ENCODE assay signal across 26 cellular contexts in the genomic region with DNA sequence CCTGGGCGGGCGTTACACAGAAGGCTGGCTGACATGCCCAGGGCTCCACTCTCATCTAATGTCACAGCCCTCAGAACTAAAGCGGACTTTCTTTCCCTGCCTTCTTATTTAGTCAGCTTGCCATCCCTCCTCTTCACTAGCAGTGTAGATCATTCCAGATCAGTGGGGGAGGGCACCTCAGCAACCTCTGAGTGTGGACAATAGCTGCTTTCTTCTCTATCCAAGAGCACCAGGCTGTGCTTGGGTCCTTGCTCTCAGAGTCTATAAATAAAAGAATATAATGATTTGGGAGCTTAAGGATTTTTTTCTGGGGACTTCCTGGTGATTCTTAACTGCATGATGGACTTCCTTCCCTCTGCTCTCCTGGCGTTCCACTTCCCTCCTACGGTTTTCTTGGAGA. TPM values are rescaled to one million over a fixed set of nuclear protein-coding genes. Genes with fewer than 3 reads are reported as not detected.
DNase-seq lines count a peak whose midpoint lies in the region; ATAC-seq and TF ChIP-seq lines count a peak whose summit lies in the region.
"Had no signal": no experiment of that assay in that cellular context is flagged by ENCODE, and none has a peak within 500 bp of the region (broad histone marks: within the 10 kb centered on the region; RNA-seq: fewer than 3 reads in every experiment).

No MANE protein-coding gene starts in this region.

- no peaks in the 10 kb centered on the region for H3K9me3 Mint-ChIP-seq in activated CD4-positive, alpha-beta memory T cell treated with anti-CD3 and anti-CD28 coated beads, Interleukin-2, amount 10 ng/mL, durations not matched to agents 7 days and 5 days
- H3K9me3 Mint-ChIP-seq: CD8-positive, alpha-beta T cell; endodermal cell had no signal

- H3K27me3 ChIP-seq in osteoblast (ENCODE audit: insufficient read depth, low read length) (no peaks in the 10 kb centered on the region), MG63 (no peaks in the 10 kb centered on the region)
- H3K27me3 ChIP-seq: body of pancreas, colonic mucosa, tibial artery had no signal

- H3K4me1 Mint-ChIP-seq in activated CD4-positive, alpha-beta memory T cell treated with anti-CD3 and anti-CD28 coated beads, Interleukin-2, amount 10 ng/mL, durations not matched to agents 7 days and 5 days, result peaks cover 19% of the 10 kb centered on the region

- peaks cover 12% of the 10 kb centered on the region for H3K79me2 ChIP-seq in osteoblast (ENCODE audit: insufficient read depth, low read length)
- H3K79me2 ChIP-seq: parathyroid adenoma had no signal

- no peaks in the 10 kb centered on the region for H3K9me3 ChIP-seq in osteoblast (ENCODE audit: low read depth, low read length)
- no peaks in the 10 kb centered on the region for H3K9me3 ChIP-seq in MG63
- H3K9me3 ChIP-seq: body of pancreas, colonic mucosa, tibial artery had no signal

- POLR2A ChIA-PET in activated CD4-positive, alpha-beta memory T cell treated with anti-CD3 and anti-CD28 coated beads, Interleukin-2, amount 10 ng/mL, durations not matched to agents 7 days and 5 days (lab: Charles Lee), result interaction anchor here (1.2 to 6.7 kb wide), 5 partner anchors 14 to 63 kb away, joined by 4 to 121 read pairs (median 4); a partner anchor contains a TSS

- H3K4me3 Mint-ChIP-seq in activated CD4-positive, alpha-beta memory T cell treated with anti-CD3 and anti-CD28 coated beads, Interleukin-2, amount 10 ng/mL, durations not matched to agents 7 days and 5 days, result no peak overlapping the region
- H3K4me3 Mint-ChIP-seq: CD8-positive, alpha-beta T cell; endodermal cell; naive thymus-derived CD4-positive, alpha-beta T cell had no signal

- H2AFZ ChIP-seq in osteoblast (ENCODE audit: low read length), result no peak overlapping the region
- H2AFZ ChIP-seq: parathyroid adenoma had no signal

- no peak overlapping the region for H3K27ac ChIP-seq in osteoblast (ENCODE audit: low read depth, low read length)
- H3K27ac ChIP-seq: colonic mucosa, parathyroid adenoma, tibial artery had no signal

- DNase-seq in CD1c-positive myeloid dendritic cell (ENCODE audit: extremely low spot score), result peak; percentile 64
- DNase-seq in activated CD4-positive, alpha-beta memory T cell treated with anti-CD3 and anti-CD28 coated beads, Interleukin-2, amount 10 ng/mL, durations not matched to agents 7 days and 5 days, result no peak
- DNase-seq in foreskin melanocyte, result peak; percentile 84
- peak; percentile 23 for DNase-seq in osteoblast (ENCODE audit: insufficient read length, low spot score, missing footprints)
- DNase-seq in MG63, result no peak
- DNase-seq in NCI-H2227 (lab: John Stamatoyannopoulos, UW; ENCODE audit: unreplicated experiment), result no peak
- DNase-seq: activated CD4-positive, alpha-beta T cell treated with anti-CD3 and anti-CD28 coated beads, Interleukin-2, amount 50 U/mL, for 4 hours; activated naive CD4-positive, alpha-beta T cell treated with anti-CD3 and anti-CD28 coated beads, Interleukin-2, amount 50 U/mL, for 16 hours; body of pancreas; CD8-positive, alpha-beta T cell; colonic mucosa; endodermal cell; GDM1; HCEC 1CT; left cardiac atrium; mesenchymal stem cell; naive thymus-derived CD4-positive, alpha-beta T cell; NCI-H1436 treated with DMSO at 0.1 percent for 48 hours; NCI-H526 treated with DMSO at 0.1 percent for 48 hours; RPMI8226; T-helper 9 cell; tibial artery had no signal

- ATAC-seq in GM19397 (IDR thresholded peaks at IDR 0.05; ENCODE audit: unreplicated experiment) (no peak), GM19035 (IDR thresholded peaks at IDR 0.05; ENCODE audit: unreplicated experiment) (no peak)
- ATAC-seq: body of pancreas; CD8-positive, alpha-beta T cell; left cardiac atrium; naive thymus-derived CD4-positive, alpha-beta T cell; SK-N-SH treated with all-trans-retinoic acid at 6 μM for 48 hours had no signal

- H3K36me3 ChIP-seq in osteoblast (ENCODE audit: insufficient read depth, low read length) (peaks cover 46% of the 10 kb centered on the region), MG63 (peaks cover 26% of the 10 kb centered on the region)

- TF ChIP-seq CTCF in osteoblast (IDR thresholded peaks at IDR 0.05; ENCODE audit: extremely low read depth, low read depth, low read length), result no peak

- H3K27me3 Mint-ChIP-seq in activated CD4-positive, alpha-beta memory T cell treated with anti-CD3 and anti-CD28 coated beads, Interleukin-2, amount 10 ng/mL, durations not matched to agents 7 days and 5 days, result no peaks in the 10 kb centered on the region
- H3K27me3 Mint-ChIP-seq: naive thymus-derived CD4-positive, alpha-beta T cell had no signal

- CTCF ChIA-PET in activated CD4-positive, alpha-beta memory T cell treated with anti-CD3 and anti-CD28 coated beads, Interleukin-2, amount 10 ng/mL, durations not matched to agents 7 days and 5 days (lab: Charles Lee), result interaction anchor here (0.9 to 1.2 kb wide), 2 partner anchors 15 to 25 kb away, joined by 3 to 4 read pairs; a partner anchor contains a TSS

- H3K4me3 ChIP-seq in osteoblast (ENCODE audit: insufficient read depth, low read length) (no peak overlapping the region), MG63 (no peak overlapping the region)
- H3K4me3 ChIP-seq: body of pancreas, colonic mucosa, tibial artery had no signal

- H4K20me1 ChIP-seq in osteoblast (ENCODE audit: insufficient read depth, low read length), result no peaks in the 10 kb centered on the region

- H3K36me3 Mint-ChIP-seq in activated CD4-positive, alpha-beta memory T cell treated with anti-CD3 and anti-CD28 coated beads, Interleukin-2, amount 10 ng/mL, durations not matched to agents 7 days and 5 days (ENCODE audit: low read depth), result peaks cover 45% of the 10 kb centered on the region

- peak overlapping the region; percentile 10 for H3K27ac Mint-ChIP-seq in activated CD4-positive, alpha-beta memory T cell treated with anti-CD3 and anti-CD28 coated beads, Interleukin-2, amount 10 ng/mL, durations not matched to agents 7 days and 5 days
- H3K27ac Mint-ChIP-seq: endodermal cell had no signal

- H3K4me2 ChIP-seq in osteoblast (ENCODE audit: insufficient read depth, low read length), result no peak overlapping the region

- peaks cover 11% of the 10 kb centered on the region for H3K4me1 ChIP-seq in osteoblast (ENCODE audit: insufficient read depth, low read length)

RNA-seq across cellular contexts. Expression of a gene that starts 3.0 kb away (rescaled TPM):
- total RNA-seq in activated CD4-positive, alpha-beta memory T cell treated with anti-CD3 and anti-CD28 coated beads, Interleukin-2, amount 10 ng/mL, durations not matched to agents 7 days and 5 days, result 10 to 100 TPM; 17.3 to 18.8 TPM
- total RNA-seq in osteoblast, result 5.0 and 8.7 TPM in 2 replicates
- total RNA-seq in MG63 (2014; rRNA removed; shearing (Covaris generic); ENCODE audit: low replicate concordance), result 35.5 and 54.7 TPM in 2 replicates

RNA-seq across cellular contexts. Expression of a gene that starts 14.1 kb away (rescaled TPM):
- 10 to 100 TPM; 30.6 to 36.1 TPM for total RNA-seq in activated CD4-positive, alpha-beta memory T cell treated with anti-CD3 and anti-CD28 coated beads, Interleukin-2, amount 10 ng/mL, durations not matched to agents 7 days and 5 days
- 35.1 and 37.1 TPM in 2 replicates for total RNA-seq in osteoblast
- 9.1 and 14.2 TPM in 2 replicates for total RNA-seq in MG63 (2014; rRNA removed; shearing (Covaris generic); ENCODE audit: low replicate concordance)

RNA-seq across cellular contexts. Expression of a gene that starts 20.0 kb away (rescaled TPM):
- 10 to 100 TPM; 57.3 to 58.4 TPM for total RNA-seq in activated CD4-positive, alpha-beta memory T cell treated with anti-CD3 and anti-CD28 coated beads, Interleukin-2, amount 10 ng/mL, durations not matched to agents 7 days and 5 days
- 20.3 and 22.1 TPM in 2 replicates for total RNA-seq in osteoblast
- total RNA-seq in MG63 (2014; rRNA removed; shearing (Covaris generic); ENCODE audit: low replicate concordance), result 7.9 and 18.4 TPM in 2 replicates

RNA-seq across cellular contexts. Expression of a gene that starts 24.7 kb away (rescaled TPM):
- total RNA-seq in activated CD4-positive, alpha-beta memory T cell treated with anti-CD3 and anti-CD28 coated beads, Interleukin-2, amount 10 ng/mL, durations not matched to agents 7 days and 5 days, result 100 to 1,000 TPM; 123 to 125 TPM
- total RNA-seq in osteoblast, result 94.9 and 117 TPM in 2 replicates
- 137 and 228 TPM in 2 replicates for total RNA-seq in MG63 (2014; rRNA removed; shearing (Covaris generic); ENCODE audit: low replicate concordance)

RNA-seq across cellular contexts. Expression of a gene that starts 25.5 kb away (rescaled TPM):
- 10 to 100 TPM; 28.5 to 29.2 TPM for total RNA-seq in activated CD4-positive, alpha-beta memory T cell treated with anti-CD3 and anti-CD28 coated beads, Interleukin-2, amount 10 ng/mL, durations not matched to agents 7 days and 5 days
- 5.0 and 6.2 TPM in 2 replicates for total RNA-seq in osteoblast
- total RNA-seq in MG63 (2014; rRNA removed; shearing (Covaris generic); ENCODE audit: low replicate concordance), result 2.9 and 5.1 TPM in 2 replicates

Comparison
In these comparisons a context has a peak if more than half of its experiments do, and no peak if none do; other contexts are left out.
1. DNase-seq: peak in CD1c-positive myeloid dendritic cell (single experiment), foreskin melanocyte (single experiment) and osteoblast (single experiment); none in activated CD4-positive, alpha-beta memory T cell treated with anti-CD3 and anti-CD28 coated beads, Interleukin-2, amount 10 ng/mL, durations not matched to agents 7 days and 5 days (single experiment), MG63 (single experiment) and NCI-H2227 (single experiment).